1 cellular context compared by ENCODE assay signal in genomic region chr4:39686997-39687396, GRCh38.
TF ChIP-seq lines count a peak whose summit lies in the region.

No MANE protein-coding gene starts in this region.

TF ChIP-seq in K562, 482 proteins besides CTCF, POLR2A, EP300 and RAD21 (continued from another document):
- TF ChIP-seq ZFP91 (CRISPR knock-in tag; IDR thresholded peaks at IDR 0.05): no peak
- no peak for TF ChIP-seq NONO (IDR thresholded peaks at IDR 0.05; ENCODE audit: low read depth in 2 of 2, low read length in 1 of 2)
